ENCODE assay signal across 1 cellular context in the genomic region with DNA sequence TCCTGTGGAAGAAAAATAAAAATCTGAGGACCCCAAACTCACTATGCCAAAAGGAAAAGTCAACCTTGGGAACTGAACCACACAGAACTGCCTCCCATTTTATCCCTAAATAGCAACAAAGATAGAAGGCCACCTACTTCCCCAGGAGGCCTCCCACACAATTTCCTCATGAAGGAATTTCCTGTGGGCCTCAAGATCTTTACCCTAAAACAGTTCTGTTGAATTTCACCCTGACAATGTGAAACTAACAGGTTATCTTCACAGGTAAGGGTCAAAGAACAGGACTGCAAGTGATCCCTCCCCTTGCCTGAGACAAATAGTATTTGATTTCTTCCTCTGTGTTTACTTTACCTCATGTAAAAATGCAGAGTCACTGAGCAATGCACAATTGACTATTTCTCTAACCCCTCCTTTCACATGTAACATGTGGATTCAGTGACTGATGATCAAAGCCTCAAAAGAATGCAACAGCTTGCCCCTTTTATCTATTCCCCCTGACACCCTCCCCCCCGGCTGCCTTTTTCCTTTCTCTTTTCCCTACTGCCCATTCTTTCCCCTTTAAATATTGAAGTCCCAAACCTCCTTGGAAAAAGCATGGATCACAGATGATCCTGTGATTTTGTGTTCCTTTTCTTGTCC.
TF ChIP-seq lines count a peak whose summit lies in the region.

No MANE protein-coding gene starts in this region.

TF ChIP-seq in WTC11, 78 proteins besides CTCF, POLR2A, EP300 and RAD21 (continued from another document):
- TF ChIP-seq, protein P1, sequence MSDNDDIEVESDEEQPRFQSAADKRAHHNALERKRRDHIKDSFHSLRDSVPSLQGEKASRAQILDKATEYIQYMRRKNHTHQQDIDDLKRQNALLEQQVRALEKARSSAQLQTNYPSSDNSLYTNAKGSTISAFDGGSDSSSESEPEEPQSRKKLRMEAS (CRISPR knock-in tag; IDR thresholded peaks at IDR 0.05), result peak; percentile 8; the same call in 1 of the 2 replicates
- TF ChIP-seq ELF4 (CRISPR knock-in tag; IDR thresholded peaks at IDR 0.05; ENCODE audit: low read depth), result no peak
- TF ChIP-seq NR2C2 (CRISPR knock-in tag; IDR thresholded peaks at IDR 0.05), result no peak
- TF ChIP-seq, protein P2, sequence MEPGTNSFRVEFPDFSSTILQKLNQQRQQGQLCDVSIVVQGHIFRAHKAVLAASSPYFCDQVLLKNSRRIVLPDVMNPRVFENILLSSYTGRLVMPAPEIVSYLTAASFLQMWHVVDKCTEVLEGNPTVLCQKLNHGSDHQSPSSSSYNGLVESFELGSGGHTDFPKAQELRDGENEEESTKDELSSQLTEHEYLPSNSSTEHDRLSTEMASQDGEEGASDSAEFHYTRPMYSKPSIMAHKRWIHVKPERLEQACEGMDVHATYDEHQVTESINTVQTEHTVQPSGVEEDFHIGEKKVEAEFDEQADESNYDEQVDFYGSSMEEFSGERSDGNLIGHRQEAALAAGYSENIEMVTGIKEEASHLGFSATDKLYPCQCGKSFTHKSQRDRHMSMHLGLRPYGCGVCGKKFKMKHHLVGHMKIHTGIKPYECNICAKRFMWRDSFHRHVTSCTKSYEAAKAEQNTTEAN (CRISPR knock-in tag; IDR thresholded peaks at IDR 0.05), result no peak
- TF ChIP-seq, protein P3, sequence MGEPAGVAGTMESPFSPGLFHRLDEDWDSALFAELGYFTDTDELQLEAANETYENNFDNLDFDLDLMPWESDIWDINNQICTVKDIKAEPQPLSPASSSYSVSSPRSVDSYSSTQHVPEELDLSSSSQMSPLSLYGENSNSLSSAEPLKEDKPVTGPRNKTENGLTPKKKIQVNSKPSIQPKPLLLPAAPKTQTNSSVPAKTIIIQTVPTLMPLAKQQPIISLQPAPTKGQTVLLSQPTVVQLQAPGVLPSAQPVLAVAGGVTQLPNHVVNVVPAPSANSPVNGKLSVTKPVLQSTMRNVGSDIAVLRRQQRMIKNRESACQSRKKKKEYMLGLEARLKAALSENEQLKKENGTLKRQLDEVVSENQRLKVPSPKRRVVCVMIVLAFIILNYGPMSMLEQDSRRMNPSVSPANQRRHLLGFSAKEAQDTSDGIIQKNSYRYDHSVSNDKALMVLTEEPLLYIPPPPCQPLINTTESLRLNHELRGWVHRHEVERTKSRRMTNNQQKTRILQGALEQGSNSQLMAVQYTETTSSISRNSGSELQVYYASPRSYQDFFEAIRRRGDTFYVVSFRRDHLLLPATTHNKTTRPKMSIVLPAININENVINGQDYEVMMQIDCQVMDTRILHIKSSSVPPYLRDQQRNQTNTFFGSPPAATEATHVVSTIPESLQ (CRISPR knock-in tag; IDR thresholded peaks at IDR 0.05), result no peak
- TF ChIP-seq, protein P4, sequence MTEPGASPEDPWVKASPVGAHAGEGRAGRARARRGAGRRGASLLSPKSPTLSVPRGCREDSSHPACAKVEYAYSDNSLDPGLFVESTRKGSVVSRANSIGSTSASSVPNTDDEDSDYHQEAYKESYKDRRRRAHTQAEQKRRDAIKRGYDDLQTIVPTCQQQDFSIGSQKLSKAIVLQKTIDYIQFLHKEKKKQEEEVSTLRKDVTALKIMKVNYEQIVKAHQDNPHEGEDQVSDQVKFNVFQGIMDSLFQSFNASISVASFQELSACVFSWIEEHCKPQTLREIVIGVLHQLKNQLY (CRISPR knock-in tag; IDR thresholded peaks at IDR 0.05), result no peak
- TF ChIP-seq, protein P5, sequence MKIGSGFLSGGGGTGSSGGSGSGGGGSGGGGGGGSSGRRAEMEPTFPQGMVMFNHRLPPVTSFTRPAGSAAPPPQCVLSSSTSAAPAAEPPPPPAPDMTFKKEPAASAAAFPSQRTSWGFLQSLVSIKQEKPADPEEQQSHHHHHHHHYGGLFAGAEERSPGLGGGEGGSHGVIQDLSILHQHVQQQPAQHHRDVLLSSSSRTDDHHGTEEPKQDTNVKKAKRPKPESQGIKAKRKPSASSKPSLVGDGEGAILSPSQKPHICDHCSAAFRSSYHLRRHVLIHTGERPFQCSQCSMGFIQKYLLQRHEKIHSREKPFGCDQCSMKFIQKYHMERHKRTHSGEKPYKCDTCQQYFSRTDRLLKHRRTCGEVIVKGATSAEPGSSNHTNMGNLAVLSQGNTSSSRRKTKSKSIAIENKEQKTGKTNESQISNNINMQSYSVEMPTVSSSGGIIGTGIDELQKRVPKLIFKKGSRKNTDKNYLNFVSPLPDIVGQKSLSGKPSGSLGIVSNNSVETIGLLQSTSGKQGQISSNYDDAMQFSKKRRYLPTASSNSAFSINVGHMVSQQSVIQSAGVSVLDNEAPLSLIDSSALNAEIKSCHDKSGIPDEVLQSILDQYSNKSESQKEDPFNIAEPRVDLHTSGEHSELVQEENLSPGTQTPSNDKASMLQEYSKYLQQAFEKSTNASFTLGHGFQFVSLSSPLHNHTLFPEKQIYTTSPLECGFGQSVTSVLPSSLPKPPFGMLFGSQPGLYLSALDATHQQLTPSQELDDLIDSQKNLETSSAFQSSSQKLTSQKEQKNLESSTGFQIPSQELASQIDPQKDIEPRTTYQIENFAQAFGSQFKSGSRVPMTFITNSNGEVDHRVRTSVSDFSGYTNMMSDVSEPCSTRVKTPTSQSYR (CRISPR knock-in tag; IDR thresholded peaks at IDR 0.05), result no peak
- TF ChIP-seq, protein P6, sequence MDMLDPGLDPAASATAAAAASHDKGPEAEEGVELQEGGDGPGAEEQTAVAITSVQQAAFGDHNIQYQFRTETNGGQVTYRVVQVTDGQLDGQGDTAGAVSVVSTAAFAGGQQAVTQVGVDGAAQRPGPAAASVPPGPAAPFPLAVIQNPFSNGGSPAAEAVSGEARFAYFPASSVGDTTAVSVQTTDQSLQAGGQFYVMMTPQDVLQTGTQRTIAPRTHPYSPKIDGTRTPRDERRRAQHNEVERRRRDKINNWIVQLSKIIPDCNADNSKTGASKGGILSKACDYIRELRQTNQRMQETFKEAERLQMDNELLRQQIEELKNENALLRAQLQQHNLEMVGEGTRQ (CRISPR knock-in tag; IDR thresholded peaks at IDR 0.05), result no peak
- TF ChIP-seq, protein P7, sequence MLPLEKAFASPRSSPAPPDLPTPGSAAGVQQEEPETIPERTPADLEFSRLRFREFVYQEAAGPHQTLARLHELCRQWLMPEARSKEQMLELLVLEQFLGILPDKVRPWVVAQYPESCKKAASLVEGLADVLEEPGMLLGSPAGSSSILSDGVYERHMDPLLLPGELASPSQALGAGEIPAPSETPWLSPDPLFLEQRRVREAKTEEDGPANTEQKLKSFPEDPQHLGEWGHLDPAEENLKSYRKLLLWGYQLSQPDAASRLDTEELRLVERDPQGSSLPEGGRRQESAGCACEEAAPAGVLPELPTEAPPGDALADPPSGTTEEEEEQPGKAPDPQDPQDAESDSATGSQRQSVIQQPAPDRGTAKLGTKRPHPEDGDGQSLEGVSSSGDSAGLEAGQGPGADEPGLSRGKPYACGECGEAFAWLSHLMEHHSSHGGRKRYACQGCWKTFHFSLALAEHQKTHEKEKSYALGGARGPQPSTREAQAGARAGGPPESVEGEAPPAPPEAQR (CRISPR knock-in tag; IDR thresholded peaks at IDR 0.05), result no peak
- peak; percentile 61; the same call in 1 of the 2 replicates for TF ChIP-seq GABPB1 (CRISPR knock-in tag; IDR thresholded peaks at IDR 0.05)
- TF ChIP-seq TEAD1 (CRISPR knock-in tag; IDR thresholded peaks at IDR 0.05), result peak; percentile 84; the same call in 1 of the 2 replicates
- TF ChIP-seq SP1 (CRISPR knock-in tag; conservative IDR thresholded peaks at IDR 0.05), result no peak
- no peak for TF ChIP-seq ZNF416 (CRISPR knock-in tag; IDR thresholded peaks at IDR 0.05)
